ENCODE assay signal across 9 cellular contexts in the genomic region with DNA sequence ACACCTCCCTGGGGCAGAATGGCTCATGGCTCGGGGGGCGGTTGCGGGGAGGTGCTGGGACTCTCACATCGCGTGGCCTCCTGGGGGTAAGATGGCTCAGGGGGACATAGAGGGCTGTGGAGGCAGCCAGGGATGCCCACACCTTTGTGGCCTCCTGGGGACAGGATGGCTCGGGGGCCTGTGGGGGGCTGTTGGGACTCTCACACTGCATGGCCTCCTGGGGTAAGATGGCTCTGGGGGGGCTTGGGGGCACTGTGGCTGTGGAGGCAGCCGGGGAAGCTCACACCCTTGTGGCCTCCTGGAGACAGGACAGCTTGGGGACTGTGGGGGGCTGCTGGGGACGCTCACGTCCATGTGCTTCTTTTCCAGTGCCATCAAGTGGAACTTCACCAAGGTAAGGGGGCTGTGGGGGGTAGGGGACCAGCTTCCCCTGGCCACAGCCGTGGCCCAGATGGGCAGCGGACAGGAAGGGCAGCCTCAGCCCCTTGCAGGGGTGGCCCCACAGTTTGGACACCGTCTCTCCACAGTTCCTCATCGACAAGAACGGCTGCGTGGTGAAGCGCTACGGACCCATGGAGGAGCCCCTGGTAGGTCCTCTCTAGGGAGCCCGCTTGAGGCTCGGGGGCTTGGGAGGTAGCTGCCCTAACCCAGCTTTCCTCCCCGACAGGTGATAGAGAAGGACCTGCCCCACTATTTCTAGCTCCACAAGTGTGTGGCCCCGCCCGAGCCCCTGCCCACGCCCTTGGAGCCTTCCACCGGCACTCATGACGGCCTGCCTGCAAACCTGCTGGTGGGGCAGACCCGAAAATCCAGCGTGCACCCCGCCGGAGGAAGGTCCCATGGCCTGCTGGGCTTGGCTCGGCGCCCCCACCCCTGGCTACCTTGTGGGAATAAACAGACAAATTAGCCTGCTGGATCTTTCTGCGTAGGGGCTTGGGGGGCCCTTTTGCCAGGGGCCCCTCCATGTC. TPM values are rescaled to one million over a fixed set of nuclear protein-coding genes. Genes with fewer than 3 reads are reported as not detected.
A peak's percentile ranks its signal among the peaks of the same experiment; 100 is the strongest.
DNase-seq lines count a peak whose midpoint lies in the region; ATAC-seq and TF ChIP-seq lines count a peak whose summit lies in the region.
"Had no signal": no experiment of that assay in that cellular context is flagged by ENCODE, and none has a peak within 500 bp of the region (broad histone marks: within the 10 kb centered on the region; RNA-seq: fewer than 3 reads in every experiment).

No MANE protein-coding gene starts in this region.

- H3K23ac ChIP-seq in trophoblast cell (ENCODE audit: low read length), result no peak overlapping the region

- H2AK5ac ChIP-seq in trophoblast cell (ENCODE audit: low read length), result no peak overlapping the region

- H3K9ac ChIP-seq in OCI-LY3 (ENCODE audit: low read length) (no peak overlapping the region), trophoblast cell (ENCODE audit: low read length) (no peak overlapping the region)

- no peak overlapping the region for H3K27ac ChIP-seq in CD8-positive, alpha-beta T cell (ENCODE audit: low read depth, low read length)
- H3K27ac ChIP-seq in OCI-LY3 (ENCODE audit: low read length), result peak overlapping the region; percentile 56; the same call in 1 of the 2 replicates
- peak overlapping the region in 1 of 2 donors; percentile 99 for H3K27ac ChIP-seq in coronary artery
- H3K27ac ChIP-seq in trophoblast cell (ENCODE audit: low read depth, low read length), result no peak overlapping the region

- no peak overlapping the region for H4K8ac ChIP-seq in trophoblast cell (ENCODE audit: low read depth, low read length)

- no peak overlapping the region for H3K14ac ChIP-seq in trophoblast cell (ENCODE audit: low read length)

- no peak overlapping the region for H4K91ac ChIP-seq in trophoblast cell (ENCODE audit: low read depth, low read length)

- no peak overlapping the region for H4K12ac ChIP-seq in trophoblast cell (ENCODE audit: low read depth, low read length)

- H3K36me3 Mint-ChIP-seq in CD8-positive, alpha-beta T cell, result peaks cover 16% of the 10 kb centered on the region

- no peak overlapping the region for H2BK5ac ChIP-seq in trophoblast cell (ENCODE audit: low read depth, low read length, poor library complexity)

- no peak overlapping the region for H3K4me3 ChIP-seq in CD8-positive, alpha-beta T cell (ENCODE audit: low read depth, low read length)
- no peak overlapping the region for H3K4me3 ChIP-seq in OCI-LY3 (ENCODE audit: low read length)
- H3K4me3 ChIP-seq in coronary artery, result peak overlapping the region; percentile 96
- no peak overlapping the region for H3K4me3 ChIP-seq in trophoblast cell (ENCODE audit: low read depth, low read length)

- intact Hi-C loops in CD8-positive, alpha-beta T cell (cut with DNase I, micrococcal nuclease), result loop anchor here (2.0 kb wide), 2 partner anchors 15 to 135 kb away; partner anchors contain the start of gene ATP5F1D (in 1 of the 2)

- peaks cover 30% of the 10 kb centered on the region for H4K20me1 ChIP-seq in OCI-LY3 (ENCODE audit: insufficient read depth, low read length)

- POLR2A ChIA-PET in CD8-positive, alpha-beta T cell (lab: Charles Lee), result interaction anchor here (1.5 to 6.7 kb wide), 4 partner anchors 17 to 163 kb away, joined by 3 to 58 read pairs (median 4); partner anchors contain the start of genes ABCA7, ARHGAP45 and CIRBP

- peak overlapping the region; percentile 60 for H3K27ac Mint-ChIP-seq in CD8-positive, alpha-beta T cell

- peaks cover 34% of the 10 kb centered on the region for H3K4me1 ChIP-seq in CD8-positive, alpha-beta T cell (ENCODE audit: insufficient read depth, low read length)
- H3K4me1 ChIP-seq in OCI-LY3 (ENCODE audit: low read length), result peaks cover 42% of the 10 kb centered on the region
- peaks cover 24 to 25% of the 10 kb centered on the region in 2 experiments for H3K4me1 ChIP-seq in trophoblast cell (ENCODE audit: control insufficient read depth in 1 of 2, insufficient read depth in 2 of 2, low read length in 2 of 2)

- peak overlapping the region; percentile 43 for H3K4me3 Mint-ChIP-seq in CD8-positive, alpha-beta T cell

- no peaks in the 10 kb centered on the region for H3K27me3 Mint-ChIP-seq in CD8-positive, alpha-beta T cell (ENCODE audit: low read depth)

- H2AFZ ChIP-seq in OCI-LY3 (ENCODE audit: low read depth, low read length), result no peak overlapping the region
- H2AFZ ChIP-seq in trophoblast cell (ENCODE audit: insufficient read depth, low read length, poor library complexity), result no peak overlapping the region

- DNase-seq in CD8-positive, alpha-beta T cell, result no peak
- DNase-seq in coronary artery (ENCODE audit: low spot score), result no peak
- DNase-seq in trophoblast cell, result no peak
- DNase-seq in NCI-H1105 (lab: John Stamatoyannopoulos, UW), result no peak
- no peak for DNase-seq in NCI-H82 treated with DMSO at 0.1 percent for 48 hours (lab: John Stamatoyannopoulos, UW; ENCODE audit: unreplicated experiment)
- DNase-seq: heart left ventricle had no signal

- H3K27me3 ChIP-seq in CD8-positive, alpha-beta T cell (ENCODE audit: insufficient read depth, low read length), result no peaks in the 10 kb centered on the region
- no peaks in the 10 kb centered on the region for H3K27me3 ChIP-seq in OCI-LY3 (ENCODE audit: low read depth, low read length)
- no peaks in the 10 kb centered on the region for H3K27me3 ChIP-seq in trophoblast cell (ENCODE audit: insufficient read depth, low read length)
- H3K27me3 ChIP-seq: heart left ventricle had no signal

- peaks cover 21% of the 10 kb centered on the region for H3K4me1 Mint-ChIP-seq in CD8-positive, alpha-beta T cell (ENCODE audit: low read depth)

- WGBS in trophoblast cell (ENCODE audit: extremely low coverage, insufficient coverage, insufficient read length), result no CpG with 5 or more reads among the region's 32 CpGs

- no peak for TF ChIP-seq CTCF in CD8-positive, alpha-beta T cell (IDR thresholded peaks at IDR 0.05)
- no peak for TF ChIP-seq CTCF in OCI-LY3 (IDR thresholded peaks at IDR 0.05; ENCODE audit: low read depth, low read length)
- no peak for TF ChIP-seq CTCF in coronary artery (IDR thresholded peaks at IDR 0.05)

- H3K4me2 ChIP-seq in OCI-LY3 (ENCODE audit: low read length) (no peak overlapping the region), trophoblast cell (ENCODE audit: low read length) (no peak overlapping the region)

- H3K79me2 ChIP-seq in OCI-LY3 (ENCODE audit: low read length) (peaks cover 16% of the 10 kb centered on the region), trophoblast cell (ENCODE audit: control insufficient read depth, insufficient read depth, low read length, poor library complexity) (peaks cover 9% of the 10 kb centered on the region)

- no peak overlapping the region for H2BK12ac ChIP-seq in trophoblast cell (ENCODE audit: low read length)

- ATAC-seq in CD8-positive, alpha-beta T cell, result no peak
- ATAC-seq in GM18867 (IDR thresholded peaks at IDR 0.05; ENCODE audit: unreplicated experiment), result no peak
- no peak for ATAC-seq in HG02981 (IDR thresholded peaks at IDR 0.05; ENCODE audit: unreplicated experiment)
- ATAC-seq: heart left ventricle had no signal

- H2BK120ac ChIP-seq in trophoblast cell (ENCODE audit: insufficient read depth, low read length, poor library complexity), result no peak overlapping the region

- H3K9me3 Mint-ChIP-seq in CD8-positive, alpha-beta T cell, result no peaks in the 10 kb centered on the region

- no peak overlapping the region for H3K18ac ChIP-seq in trophoblast cell (ENCODE audit: low read length)

- H3K36me3 ChIP-seq in CD8-positive, alpha-beta T cell (ENCODE audit: insufficient read depth, low read length), result peaks cover 13% of the 10 kb centered on the region
- peaks cover 34% of the 10 kb centered on the region for H3K36me3 ChIP-seq in OCI-LY3 (replicated peaks; ENCODE audit: low read depth, low read length)
- peaks cover 51 to 53% of the 10 kb centered on the region in 2 experiments for H3K36me3 ChIP-seq in trophoblast cell (ENCODE audit: control insufficient read depth in 1 of 2, insufficient read depth in 2 of 2, low read length in 2 of 2)

- H3K9me3 ChIP-seq in CD8-positive, alpha-beta T cell (ENCODE audit: low read length), result no peaks in the 10 kb centered on the region
- H3K9me3 ChIP-seq in OCI-LY3 (ENCODE audit: insufficient read depth, low read length), result no peaks in the 10 kb centered on the region
- H3K9me3 ChIP-seq in trophoblast cell (ENCODE audit: insufficient read depth, low read depth, low read length), result no peaks in the 10 kb centered on the region
- H3K9me3 ChIP-seq: heart left ventricle had no signal

- H3K79me1 ChIP-seq in trophoblast cell (ENCODE audit: low read length), result peaks cover 25% of the 10 kb centered on the region

- H3K4ac ChIP-seq in trophoblast cell (ENCODE audit: low read depth, low read length), result peak overlapping the region; percentile 3

- CTCF ChIA-PET in CD8-positive, alpha-beta T cell (lab: Charles Lee), result interaction anchor here (0.7 to 1.4 kb wide), 2 partner anchors 41 to 134 kb away, joined by 3 read pairs; no protein-coding TSS in a partner anchor

RNA-seq across cellular contexts. Expression of gene GPX4, which starts 2.4 kb away (rescaled TPM):
- 100 to 1,000 TPM; 172 to 174 TPM for total RNA-seq in CD8-positive, alpha-beta T cell
- polyA plus RNA-seq in trophoblast cell (2013), result 795 and 804 TPM in 2 replicates

RNA-seq across cellular contexts. Expression of gene POLR2E, which starts 11.0 kb away (rescaled TPM):
- 10 to 100 TPM; 75.3 to 76.2 TPM for total RNA-seq in CD8-positive, alpha-beta T cell
- 192 and 197 TPM in 2 replicates for polyA plus RNA-seq in trophoblast cell (2013)

RNA-seq across cellular contexts. Expression of gene ARHGAP45, which starts 39.2 kb away (rescaled TPM):
- 100 to 1,000 TPM; 901 to 938 TPM for total RNA-seq in CD8-positive, alpha-beta T cell
- 13.6 and 14.5 TPM in 2 replicates for polyA plus RNA-seq in trophoblast cell (2013)
